8 cellular contexts compared by ENCODE assay signal in the genomic region with DNA sequence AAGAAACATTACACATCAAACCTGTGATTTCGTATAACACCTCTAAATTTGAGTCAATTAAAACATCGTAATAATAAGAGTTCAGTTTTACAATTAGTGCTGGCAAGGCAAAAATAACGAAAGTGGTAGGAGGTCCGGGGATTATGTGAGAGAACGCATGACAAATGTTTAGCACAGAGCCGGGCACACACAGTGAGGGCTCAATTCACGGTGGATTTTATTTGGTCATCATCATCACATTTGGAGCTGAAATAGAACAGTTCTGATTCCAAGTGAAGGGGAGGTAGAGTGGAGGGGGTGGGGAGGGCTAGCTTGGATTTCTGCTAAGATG. TPM values are rescaled to one million over a fixed set of nuclear protein-coding genes. Genes with fewer than 3 reads are reported as not detected.
A peak's percentile ranks its signal among the peaks of the same experiment; 100 is the strongest.
DNase-seq lines count a peak whose midpoint lies in the region; ATAC-seq, FAIRE-seq and TF ChIP-seq lines count a peak whose summit lies in the region.

No MANE protein-coding gene starts in this region.

- no peaks in the 10 kb centered on the region for H3K27me3 ChIP-seq in skeletal muscle satellite cell (ENCODE audit: control insufficient read depth, insufficient read depth, low read length)

- FAIRE-seq in GM19239 (lab: Jason Lieb, UNC): peak; percentile 31

- H3K9me3 ChIP-seq in T-helper 17 cell (ENCODE audit: control insufficient read depth, low read length, poor library complexity, severe bottlenecking) (no peaks in the 10 kb centered on the region), skeletal muscle satellite cell (replicated peaks; ENCODE audit: low read length) (no peaks in the 10 kb centered on the region)

- peak overlapping the region; percentile 77 for H3K9ac ChIP-seq in skeletal muscle satellite cell (ENCODE audit: low read depth, low read length)

- no peaks in the 10 kb centered on the region for H3K36me3 ChIP-seq in skeletal muscle satellite cell (ENCODE audit: insufficient read depth, low read length)

- TF ChIP-seq CTCF in foreskin fibroblast (IDR thresholded peaks at IDR 0.05; ENCODE audit: low read depth, low read length): no peak

- peak overlapping the region; percentile 95 for H3K4me2 ChIP-seq in skeletal muscle satellite cell (ENCODE audit: low read length)

- no peaks in the 10 kb centered on the region for H3K36me3 Mint-ChIP-seq in T-helper 17 cell (ENCODE audit: low read depth)

- H3K4me3 ChIP-seq in foreskin fibroblast (ENCODE audit: low read depth in 1 of 2, low read length in 2 of 2) (peak overlapping the region; percentile 68 to 70), skeletal muscle satellite cell (ENCODE audit: low read length) (peak overlapping the region; percentile 78)

- no peak overlapping the region for H3K27ac Mint-ChIP-seq in T-helper 17 cell

- peaks cover 15% of the 10 kb centered on the region for H3K4me1 ChIP-seq in skeletal muscle satellite cell (ENCODE audit: control insufficient read depth, insufficient read depth, low read length)

- no peak for ATAC-seq in T-helper 17 cell
- no peak for ATAC-seq in HG02623 (IDR thresholded peaks at IDR 0.05; ENCODE audit: unreplicated experiment)

- DNase-seq in GM19239 (ENCODE audit: insufficient read length, low spot score) (no peak), T-helper 17 cell (no peak), foreskin fibroblast (no peak), NCI-H524 treated with DMSO at 0.1 percent for 48 hours (lab: John Stamatoyannopoulos, UW) (no peak), NCI-H1105 (lab: John Stamatoyannopoulos, UW) (no peak)
- no peak for DNase-seq in activated CD8-positive, alpha-beta memory T cell treated with anti-CD3 and anti-CD28 coated beads, Interleukin-2, amount 50 U/mL, for 4 hours

- H3K27me3 Mint-ChIP-seq in T-helper 17 cell: no peaks in the 10 kb centered on the region

- peaks cover 9% of the 10 kb centered on the region for H3K4me1 Mint-ChIP-seq in T-helper 17 cell

- H3K4me3 Mint-ChIP-seq in T-helper 17 cell: peak overlapping the region; percentile 94

RNA-seq across cellular contexts. Expression of a gene that starts 20.0 kb away (rescaled TPM):
- 100 to 1,000 TPM; 318 to 496 TPM for total RNA-seq in T-helper 17 cell
- total RNA-seq in skeletal muscle satellite cell (2012; rRNA removed): 114 and 121 TPM in 2 replicates
